Comparison of ENCODE assay signal across 9 cellular contexts in the genomic region with DNA sequence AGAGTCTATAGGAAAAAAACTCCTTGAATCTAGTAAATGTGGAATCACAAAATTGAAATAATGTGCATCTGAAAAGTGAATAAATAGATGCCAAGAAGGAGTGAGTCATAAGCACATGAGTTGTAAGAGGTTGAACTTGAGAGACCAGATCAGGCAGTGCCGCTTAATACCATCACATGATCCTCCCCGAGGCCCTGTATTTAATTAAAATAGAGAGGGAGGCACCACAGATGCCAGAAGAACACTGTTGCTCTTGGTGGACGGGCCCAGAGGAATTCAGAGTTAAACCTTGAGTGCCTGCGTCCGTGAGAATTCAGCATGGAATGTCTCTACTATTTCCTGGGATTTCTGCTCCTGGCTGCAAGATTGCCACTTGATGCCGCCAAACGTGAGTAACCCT. TPM values are rescaled to one million over a fixed set of nuclear protein-coding genes. Genes with fewer than 3 reads are reported as not detected.
DNase-seq lines count a peak whose midpoint lies in the region; ATAC-seq and TF ChIP-seq lines count a peak whose summit lies in the region.
"Had no signal": no experiment of that assay in that cellular context is flagged by ENCODE, and none has a peak within 500 bp of the region (broad histone marks: within the 10 kb centered on the region; RNA-seq: fewer than 3 reads in every experiment).

A gene (plus strand): TSS at position 236 of the 400 bp plus-strand sequence. CDS start 83 bp downstream, at position 319.

- no peaks in the 10 kb centered on the region for H3K9me3 Mint-ChIP-seq in activated T-helper 2 cell treated with anti-CD3 and anti-CD28 coated beads, Interferon-gamma antibody, Interleukin-2, Interleukin-4, amounts not matched to agents 10 μg/mL and 5 μg/mL and 100 μg/mL, durations not matched to agents 14 hours and 24 hours and 36 hours

- no peaks in the 10 kb centered on the region for H3K4me1 Mint-ChIP-seq in activated T-helper 2 cell treated with anti-CD3 and anti-CD28 coated beads, Interferon-gamma antibody, Interleukin-2, Interleukin-4, amounts not matched to agents 10 μg/mL and 5 μg/mL and 100 μg/mL, durations not matched to agents 14 hours and 24 hours and 36 hours (ENCODE audit: low read depth)

- H3K79me2 ChIP-seq in mammary epithelial cell (ENCODE audit: insufficient read depth, low read length) = no peaks in the 10 kb centered on the region

- no peak within 1 kb of the TSS for H3K27ac Mint-ChIP-seq in activated T-helper 2 cell treated with anti-CD3 and anti-CD28 coated beads, Interferon-gamma antibody, Interleukin-2, Interleukin-4, amounts not matched to agents 10 μg/mL and 5 μg/mL and 100 μg/mL, durations not matched to agents 14 hours and 24 hours and 36 hours

- in situ Hi-C loops in mammary epithelial cell (cut with MboI; ENCODE audit: low sequenced_read_pairs in 2 of 2) = no loop called here

- H3K9me3 ChIP-seq in mammary epithelial cell (replicated peaks; ENCODE audit: insufficient read depth, low read length) = no peaks in the 10 kb centered on the region

- no peak for TF ChIP-seq CTCF in mammary epithelial cell (conservative IDR thresholded peaks at IDR 0.05 in 1 of 2, IDR thresholded peaks at IDR 0.05 in 1 of 2; ENCODE audit: extremely low read depth in 1 of 2, insufficient read depth in 1 of 2, low read depth in 1 of 2, low read length in 2 of 2)
- no peak for TF ChIP-seq CTCF in subcutaneous adipose tissue (IDR thresholded peaks at IDR 0.05; ENCODE audit: low read depth)

- WGBS in mammary epithelial cell (ENCODE audit: low coverage, missing lambda C conversion rate) = 0% methylated on average over 7 of the region's 7 CpGs

- intact Hi-C loops in mammary epithelial cell (cut with micrococcal nuclease) (loop anchor here (5.0 kb wide), 1 partner anchor 59 kb away; no protein-coding TSS in a partner anchor), left colon (cut with DNase I, micrococcal nuclease) (no loop called here)
- intact Hi-C loops in activated T-helper 2 cell treated with anti-CD3 and anti-CD28 coated beads, Interferon-gamma antibody, Interleukin-2, Interleukin-4, amounts not matched to agents 10 μg/mL and 5 μg/mL and 100 μg/mL, durations not matched to agents 14 hours and 24 hours and 36 hours (cut with micrococcal nuclease) = no loop called here

- no peaks in the 10 kb centered on the region for H4K20me1 ChIP-seq in mammary epithelial cell (ENCODE audit: insufficient read depth, low read length)

- H3K36me3 ChIP-seq in mammary epithelial cell (ENCODE audit: insufficient read depth, low read length) = no peaks in the 10 kb centered on the region

- H3K27me3 Mint-ChIP-seq in activated T-helper 2 cell treated with anti-CD3 and anti-CD28 coated beads, Interferon-gamma antibody, Interleukin-2, Interleukin-4, amounts not matched to agents 10 μg/mL and 5 μg/mL and 100 μg/mL, durations not matched to agents 14 hours and 24 hours and 36 hours (ENCODE audit: low read depth) = peaks cover 63% of the 10 kb centered on the region

- H3K9ac ChIP-seq in mammary epithelial cell (ENCODE audit: insufficient read depth, low read length) = no peak within 1 kb of the TSS

- H3K36me3 Mint-ChIP-seq in activated T-helper 2 cell treated with anti-CD3 and anti-CD28 coated beads, Interferon-gamma antibody, Interleukin-2, Interleukin-4, amounts not matched to agents 10 μg/mL and 5 μg/mL and 100 μg/mL, durations not matched to agents 14 hours and 24 hours and 36 hours (ENCODE audit: low read depth) = no peaks in the 10 kb centered on the region

- H3K27me3 ChIP-seq in mammary epithelial cell (ENCODE audit: insufficient read depth, low read length) = no peaks in the 10 kb centered on the region

- no peak within 1 kb of the TSS for H3K4me3 Mint-ChIP-seq in activated T-helper 2 cell treated with anti-CD3 and anti-CD28 coated beads, Interferon-gamma antibody, Interleukin-2, Interleukin-4, amounts not matched to agents 10 μg/mL and 5 μg/mL and 100 μg/mL, durations not matched to agents 14 hours and 24 hours and 36 hours (ENCODE audit: low read depth)

- no TSS peak for BruUV-seq in mammary epithelial cell (replicated peaks; lab: Mats Ljungman, UMichigan)

- dilution Hi-C loops in mammary epithelial cell (cut with HindIII; ENCODE audit: low sequenced_read_pairs) = no loop called here

- H3K4me2 ChIP-seq in mammary epithelial cell (ENCODE audit: insufficient read depth, low read depth, low read length) = peak within 1 kb of the TSS; percentile 76

- CTCF ChIA-PET in mammary epithelial cell (lab: Charles Lee; ENCODE audit: low non-redundant PET) = no interaction called here

- H2AFZ ChIP-seq in mammary epithelial cell (ENCODE audit: low read depth, low read length) = peak within 1 kb of the TSS; percentile 87

- peak within 1 kb of the TSS; percentile 8 to 67 (median 45) for H3K4me3 ChIP-seq in mammary epithelial cell (replicated peaks in 1 of 3; ENCODE audit: insufficient read depth in 1 of 3, low read depth in 2 of 3, low read length in 3 of 3)

- H3K4me1 ChIP-seq in mammary epithelial cell (ENCODE audit: insufficient read depth, low read length) = peaks cover 24% of the 10 kb centered on the region

- ATAC-seq in left colon = no peak
- ATAC-seq in GM19395 (IDR thresholded peaks at IDR 0.05; ENCODE audit: unreplicated experiment) = no peak

- no peak within 1 kb of the TSS for H3K27ac ChIP-seq in mammary epithelial cell (ENCODE audit: insufficient read depth, low read depth, low read length)

- DNase-seq in HPDE6-E6E7 (ENCODE audit: extremely low spot score) = peak; percentile 79
- DNase-seq in mammary epithelial cell = peak; percentile 80
- DNase-seq in left colon = peak in 1 of 2 donors; percentile 34
- DNase-seq in NCI-H510A (lab: John Stamatoyannopoulos, UW) = no peak
- no peak for DNase-seq in NCI-H526 (lab: John Stamatoyannopoulos, UW)
- no peak for DNase-seq in activated T-helper 2 cell treated with anti-CD3 and anti-CD28 coated beads, Interferon-gamma antibody, Interleukin-2, Interleukin-4, amounts not matched to agents 10 μg/mL and 5 μg/mL and 100 μg/mL, durations not matched to agents 14 hours and 24 hours and 36 hours (ENCODE audit: low spot score)
- DNase-seq: activated CD8-positive, alpha-beta memory T cell treated with anti-CD3 and anti-CD28 coated beads for 24 hours had no signal

RNA-seq across cellular contexts. Expression of the gene that starts here (rescaled TPM):
- total RNA-seq in mammary epithelial cell (100 to 1,000 TPM in 1 of 2 donors, 10 to 100 TPM in 1; 12.3 to 208 TPM), left colon (10 to 100 TPM; 15.0 to 67.8 TPM), subcutaneous adipose tissue (100 to 1,000 TPM in 3 of 4 donors, 10 to 100 TPM in 1; 62.0 to 803 (median 261) TPM)
- 5.1 TPM for polyA plus RNA-seq in mammary epithelial cell
- polyA minus RNA-seq in mammary epithelial cell = 4.2 TPM
- total RNA-seq in activated T-helper 2 cell treated with anti-CD3 and anti-CD28 coated beads, Interferon-gamma antibody, Interleukin-2, Interleukin-4, amounts not matched to agents 10 μg/mL and 5 μg/mL and 100 μg/mL, durations not matched to agents 14 hours and 24 hours and 36 hours = 0.59 and 1.4 TPM in 2 replicates

Comparison
In these comparisons a context has a peak if more than half of its experiments do, and no peak if none do; other contexts are left out.
1. DNase-seq: peak in HPDE6-E6E7 (single experiment) and mammary epithelial cell (single experiment); none in NCI-H510A (single experiment), NCI-H526 (0 of 2) and activated T-helper 2 cell treated with anti-CD3 and anti-CD28 coated beads, Interferon-gamma antibody, Interleukin-2, Interleukin-4, amounts not matched to agents 10 μg/mL and 5 μg/mL and 100 μg/mL, durations not matched to agents 14 hours and 24 hours and 36 hours (single experiment).